ENCODE assay signal across 11 cellular contexts in genomic region chr17:29117440-29117753, GRCh38.
DNase-seq lines count a peak whose midpoint lies in the region; ATAC-seq and TF ChIP-seq lines count a peak whose summit lies in the region.
"Had no signal": no experiment of that assay in that cellular context is flagged by ENCODE, and none has a peak within 500 bp of the region (broad histone marks: within the 10 kb centered on the region; RNA-seq: fewer than 3 reads in every experiment).

No MANE protein-coding gene starts in this region.

- H3K27me3 Mint-ChIP-seq in GM23338 (ENCODE audit: insufficient read depth, low read depth, poor library complexity) (peaks cover 9% of the 10 kb centered on the region), mesothelial cell of epicardium (ENCODE audit: low read depth) (no peaks in the 10 kb centered on the region)
- H3K27me3 Mint-ChIP-seq in activated naive CD8-positive, alpha-beta T cell treated with anti-CD3 and anti-CD28 coated beads, Interleukin-2, amount 50 U/mL, for 24 hours: no peaks in the 10 kb centered on the region

- peaks cover 8% of the 10 kb centered on the region for H3K4me1 ChIP-seq in GM23338 (ENCODE audit: insufficient read depth)

- no peak overlapping the region for H2AFZ ChIP-seq in GM23338

- H3K9me3 Mint-ChIP-seq in GM23338 (no peaks in the 10 kb centered on the region), mesothelial cell of epicardium (no peaks in the 10 kb centered on the region)
- no peaks in the 10 kb centered on the region for H3K9me3 Mint-ChIP-seq in activated naive CD8-positive, alpha-beta T cell treated with anti-CD3 and anti-CD28 coated beads, Interleukin-2, amount 50 U/mL, for 24 hours
- H3K9me3 Mint-ChIP-seq: T-helper 1 cell treated with Interleukin-12 subunit alpha and Interleukin-12 subunit beta and Interleukin-4 antibody, amounts not matched to agents 30 μg/mL and 1 μg/mL, for 36 hours had no signal

- ATAC-seq in GM23338 (peak; percentile 32), HG02678 (IDR thresholded peaks at IDR 0.05; ENCODE audit: unreplicated experiment) (no peak)
- peak; percentile 5 for ATAC-seq in activated naive CD8-positive, alpha-beta T cell treated with anti-CD3 and anti-CD28 coated beads, Interleukin-2, amount 50 U/mL, for 24 hours

- H3F3A ChIP-seq in GM23338 (replicated peaks; ENCODE audit: low read depth): 0 out of 2 replicates have a peak, but pooled peaks cover 3% of the 10 kb centered on the region

- H3K36me3 ChIP-seq in GM23338 (ENCODE audit: insufficient read depth): no peaks in the 10 kb centered on the region

- H3K4me3 Mint-ChIP-seq in GM23338: no peak overlapping the region
- H3K4me3 Mint-ChIP-seq in activated naive CD8-positive, alpha-beta T cell treated with anti-CD3 and anti-CD28 coated beads, Interleukin-2, amount 50 U/mL, for 24 hours: no peak overlapping the region
- H3K4me3 Mint-ChIP-seq in mesothelial cell of epicardium: no peak overlapping the region
- H3K4me3 Mint-ChIP-seq: T-helper 1 cell treated with Interleukin-12 subunit alpha and Interleukin-12 subunit beta and Interleukin-4 antibody, amounts not matched to agents 30 μg/mL and 1 μg/mL, for 36 hours had no signal

- DNase-seq in GM23338 (ENCODE audit: low spot score) (no peak), mesothelial cell of epicardium (ENCODE audit: low spot score in 2 of 2, unreplicated experiment in 2 of 2) (no peak), NCI-H1417 treated with DMSO at 0.1 percent for 48 hours (lab: John Stamatoyannopoulos, UW) (no peak), GM13977 (ENCODE audit: low spot score) (no peak), AG08396 (ENCODE audit: low spot score) (no peak)
- no peak for DNase-seq in activated naive CD8-positive, alpha-beta T cell treated with anti-CD3 and anti-CD28 coated beads, Interleukin-2, amount 50 U/mL, for 24 hours
- DNase-seq: NCI-H2029 treated with DMSO at 0.1 percent for 48 hours had no signal

- H3K4me3 ChIP-seq in GM23338: no peak overlapping the region
- H3K4me3 ChIP-seq: esophagus muscularis mucosa had no signal

- in situ Hi-C loops in GM13977 (cut with MboI; ENCODE audit: low pct_unique_long_range_greater_than_20kb, low sequenced_read_pairs, unreplicated experiment): no loop called here

- no peaks in the 10 kb centered on the region for H3K79me2 ChIP-seq in GM23338 (replicated peaks; ENCODE audit: insufficient read depth)

- H3K36me3 Mint-ChIP-seq in GM23338 (ENCODE audit: low read depth): peaks cover 8% of the 10 kb centered on the region; the same call in 2 of the 3 replicates
- H3K36me3 Mint-ChIP-seq in activated naive CD8-positive, alpha-beta T cell treated with anti-CD3 and anti-CD28 coated beads, Interleukin-2, amount 50 U/mL, for 24 hours (ENCODE audit: low read depth): peaks cover 2% of the 10 kb centered on the region
- H3K36me3 Mint-ChIP-seq in mesothelial cell of epicardium: peaks cover 10% of the 10 kb centered on the region

- H3K27me3 ChIP-seq in GM23338 (ENCODE audit: insufficient read depth): no peaks in the 10 kb centered on the region
- H3K27me3 ChIP-seq: esophagus muscularis mucosa had no signal

- no peak overlapping the region for H3K27ac Mint-ChIP-seq in GM23338
- H3K27ac Mint-ChIP-seq in activated naive CD8-positive, alpha-beta T cell treated with anti-CD3 and anti-CD28 coated beads, Interleukin-2, amount 50 U/mL, for 24 hours: no peak overlapping the region
- no peak overlapping the region for H3K27ac Mint-ChIP-seq in mesothelial cell of epicardium
- H3K27ac Mint-ChIP-seq: T-helper 1 cell treated with Interleukin-12 subunit alpha and Interleukin-12 subunit beta and Interleukin-4 antibody, amounts not matched to agents 30 μg/mL and 1 μg/mL, for 36 hours had no signal

- H3K4me2 ChIP-seq in GM23338: no peak overlapping the region

- H3K27ac ChIP-seq in C4-2B (no peak overlapping the region), GM23338 (ENCODE audit: low read depth) (no peak overlapping the region)
- H3K27ac ChIP-seq: esophagus muscularis mucosa had no signal

- H4K20me1 ChIP-seq in GM23338 (replicated peaks; ENCODE audit: insufficient read depth): no peaks in the 10 kb centered on the region

- H3K9me2 ChIP-seq in GM23338 (ENCODE audit: insufficient read depth): no peaks in the 10 kb centered on the region

- TF ChIP-seq CTCF in C4-2B (conservative IDR thresholded peaks at IDR 0.05) (peak; percentile 74), GM23338 (conservative IDR thresholded peaks at IDR 0.05; ENCODE audit: low read depth in 2 of 2) (no peak), mesothelial cell of epicardium (IDR thresholded peaks at IDR 0.05; ENCODE audit: unreplicated experiment) (peak; percentile 49), GM13977 (IDR thresholded peaks at IDR 0.05; ENCODE audit: extremely low read depth, insufficient read depth, missing control alignments) (no peak)

- H3K4me1 Mint-ChIP-seq in GM23338 (peaks cover 16% of the 10 kb centered on the region), mesothelial cell of epicardium (no peaks in the 10 kb centered on the region)
- H3K4me1 Mint-ChIP-seq in activated naive CD8-positive, alpha-beta T cell treated with anti-CD3 and anti-CD28 coated beads, Interleukin-2, amount 50 U/mL, for 24 hours: peaks cover 7% of the 10 kb centered on the region

TF ChIP-seq in GM23338, 12 proteins besides CTCF, POLR2A, EP300 and RAD21 (continues in another document):
- no peak for TF ChIP-seq EZH2 (IDR thresholded peaks at IDR 0.05; ENCODE audit: low read depth, unreplicated experiment)
- no peak for TF ChIP-seq EZH2phosphoT487 (IDR thresholded peaks at IDR 0.05; ENCODE audit: unreplicated experiment)
- TF ChIP-seq JUNB (IDR thresholded peaks at IDR 0.05; ENCODE audit: unreplicated experiment): no peak
- TF ChIP-seq NANOG (IDR thresholded peaks at IDR 0.05; ENCODE audit: borderline replicate concordance): no peak
- no peak for TF ChIP-seq ETS1 (IDR thresholded peaks at IDR 0.05)
- no peak for TF ChIP-seq STAT1 (IDR thresholded peaks at IDR 0.05; ENCODE audit: unreplicated experiment)

Comparison
In these comparisons a context has a peak if more than half of its experiments do, and no peak if none do; other contexts are left out.
1. CTCF ChIP-seq: peak in C4-2B (single experiment) and mesothelial cell of epicardium (single experiment); none in GM23338 (0 of 2) and GM13977 (single experiment).